Comparison of ENCODE assay signal across 8 cellular contexts in the genomic region with DNA sequence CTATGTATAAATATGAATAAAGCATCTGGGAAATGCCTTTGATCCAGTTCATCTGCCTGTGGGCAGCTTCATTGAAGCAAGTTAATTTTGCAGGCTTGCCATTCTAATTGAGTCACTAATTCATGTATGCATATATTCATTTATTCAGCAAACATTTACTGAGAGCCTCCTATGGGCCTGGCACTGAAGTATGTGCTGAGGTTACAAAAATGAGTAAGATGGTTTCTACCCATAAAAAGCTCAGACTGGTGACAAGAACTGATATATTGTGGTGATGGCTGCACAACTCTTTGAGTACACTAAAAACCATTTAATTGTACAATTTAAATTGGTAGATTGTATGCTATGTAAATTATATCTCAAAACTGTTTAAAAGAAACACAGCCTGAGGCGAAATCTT. TPM values are rescaled to one million over a fixed set of nuclear protein-coding genes. Genes with fewer than 3 reads are reported as not detected.
DNase-seq lines count a peak whose midpoint lies in the region; ATAC-seq and TF ChIP-seq lines count a peak whose summit lies in the region.

No MANE protein-coding gene starts in this region.

- no peak for TF ChIP-seq CTCF in heart right ventricle (IDR thresholded peaks at IDR 0.05)
- TF ChIP-seq CTCF in right lobe of liver (IDR thresholded peaks at IDR 0.05) = no peak
- TF ChIP-seq CTCF in upper lobe of left lung (IDR thresholded peaks at IDR 0.05) = no peak

- H3K27ac Mint-ChIP-seq in activated naive CD4-positive, alpha-beta T cell treated with anti-CD3 and anti-CD28 coated beads, Interleukin-2, amount 50 U/mL, for 72 hours = peak overlapping the region; percentile 98 to 100

- intact Hi-C loops in heart right ventricle (cut with DNase I) (loop anchor here in 3 of 10 donors (5.0 to 10.0 kb wide), 3 partner anchors 47 to 244 kb away; partner anchors contain the start of gene CNOT6L (in 1 of the 3)), cardiac septum (cut with DNase I) (loop anchor here (5.0 to 10.0 kb wide), 2 partner anchors 127 to 196 kb away; partner anchors contain the start of gene FRAS1), right lobe of liver (cut with DNase I) (no loop called here)

- TF ChIP-seq POLR2A in right lobe of liver (IDR thresholded peaks at IDR 0.05) = no peak
- no peak for TF ChIP-seq POLR2A in upper lobe of left lung (IDR thresholded peaks at IDR 0.05)

- H3K4me3 ChIP-seq in heart right ventricle (peak overlapping the region in 7 of 10 donors; percentile 65 to 85 (median 70)), right lobe of liver (peak overlapping the region in 1 of 3 donors; percentile 78), upper lobe of left lung (peak overlapping the region in 3 of 4 donors; percentile 67 to 76 (median 67))

- H3K36me3 ChIP-seq in heart right ventricle (peaks cover 0 to 17% (median 0%) of the 10 kb centered on the region in 9 donors), right lobe of liver (no peaks in the 10 kb centered on the region), upper lobe of left lung (peaks cover 0 to 7% (median 0%) of the 10 kb centered on the region in 4 donors)

- 94 to 96% methylated on average over 1 of the region's 1 CpG for WGBS in heart right ventricle, 2 donors
- 73% methylated on average over 1 of the region's 1 CpG for WGBS in right lobe of liver (ENCODE audit: insufficient coverage, low coverage, low lambda C conversion rate, missing lambda C conversion rate)
- 87 to 90% methylated on average over 1 of the region's 1 CpG for WGBS in upper lobe of left lung, 2 donors

- no peaks in the 10 kb centered on the region for H3K9me3 Mint-ChIP-seq in activated naive CD4-positive, alpha-beta T cell treated with anti-CD3 and anti-CD28 coated beads, Interleukin-2, amount 50 U/mL, for 72 hours

- H3K9me3 ChIP-seq in heart right ventricle = no peaks in the 10 kb centered on the region
- no peaks in the 10 kb centered on the region for H3K9me3 ChIP-seq in right lobe of liver
- no peaks in the 10 kb centered on the region for H3K9me3 ChIP-seq in upper lobe of left lung

- peak overlapping the region in 9 of 10 donors; percentile 93 to 99 (median 96) for H3K27ac ChIP-seq in heart right ventricle
- peak overlapping the region in 2 of 3 donors; percentile 11 to 41 for H3K27ac ChIP-seq in right lobe of liver
- H3K27ac ChIP-seq in upper lobe of left lung = peak overlapping the region; percentile 93 to 99 (median 95)

- peaks cover 18 to 20% of the 10 kb centered on the region in 2 donors for H3K36me3 Mint-ChIP-seq in activated naive CD4-positive, alpha-beta T cell treated with anti-CD3 and anti-CD28 coated beads, Interleukin-2, amount 50 U/mL, for 72 hours

- DNase-seq in heart right ventricle (no peak), cardiac septum (ENCODE audit: low spot score) (no peak), right lobe of liver (no peak), upper lobe of left lung (no peak)
- peak in 1 of 2 donors; percentile 14 for DNase-seq in activated naive CD4-positive, alpha-beta T cell treated with anti-CD3 and anti-CD28 coated beads, Interleukin-2, amount 50 U/mL, for 72 hours (ENCODE audit: low spot score in 2 of 2)

- peaks cover 0 to 35% (median 14%) of the 10 kb centered on the region in 9 donors for H3K4me1 ChIP-seq in heart right ventricle
- H3K4me1 ChIP-seq in right lobe of liver = peaks cover 0 to 7% (median 0%) of the 10 kb centered on the region in 4 donors
- H3K4me1 ChIP-seq in upper lobe of left lung = peaks cover 7 to 25% (median 17%) of the 10 kb centered on the region in 4 donors

- H3K27me3 ChIP-seq in heart right ventricle = no peaks in the 10 kb centered on the region
- H3K27me3 ChIP-seq in right lobe of liver = no peaks in the 10 kb centered on the region
- H3K27me3 ChIP-seq in upper lobe of left lung = no peaks in the 10 kb centered on the region

- no peak for ATAC-seq in heart right ventricle
- peak; percentile 79 to 80 for ATAC-seq in activated naive CD4-positive, alpha-beta T cell treated with anti-CD3 and anti-CD28 coated beads, Interleukin-2, amount 50 U/mL, for 72 hours
- no peak for ATAC-seq in right lobe of liver
- ATAC-seq in upper lobe of left lung (ENCODE audit: low FRiP score in 2 of 2) = no peak
- ATAC-seq in GM18873 (IDR thresholded peaks at IDR 0.05; ENCODE audit: low FRiP score, unreplicated experiment) = no peak
- ATAC-seq in HG02840 (IDR thresholded peaks at IDR 0.05; ENCODE audit: low FRiP score, unreplicated experiment) = no peak
- ATAC-seq in HG03521 (IDR thresholded peaks at IDR 0.05; ENCODE audit: unreplicated experiment) = no peak

- no peak for TF ChIP-seq EP300 in upper lobe of left lung (IDR thresholded peaks at IDR 0.05)

RNA-seq across cellular contexts. Expression of gene MRPL1, which starts 1.1 kb away (rescaled TPM):
- total RNA-seq in heart right ventricle (10 to 100 TPM; 29.1 to 57.6 (median 46.7) TPM), cardiac septum (29.0 TPM), right lobe of liver (10 to 100 TPM; 12.8 to 26.0 (median 17.8) TPM), upper lobe of left lung (10 to 100 TPM in 4 of 6 donors, 1 to 10 TPM in 2; 4.1 to 26.5 (median 16.8) TPM)
- 10 to 100 TPM; 30.7 to 46.2 TPM for polyA plus RNA-seq in heart right ventricle
- 10 to 100 TPM; 21.0 to 47.2 TPM for total RNA-seq in activated naive CD4-positive, alpha-beta T cell treated with anti-CD3 and anti-CD28 coated beads, Interleukin-2, amount 50 U/mL, for 72 hours

RNA-seq across cellular contexts. Expression of gene CNOT6L, which starts 42.3 kb away (rescaled TPM):
- 10 to 100 TPM; 13.8 to 32.2 (median 23.4) TPM for total RNA-seq in heart right ventricle
- polyA plus RNA-seq in heart right ventricle = 1 to 10 TPM; 3.2 to 3.5 TPM
- 27.2 TPM for total RNA-seq in cardiac septum
- total RNA-seq in activated naive CD4-positive, alpha-beta T cell treated with anti-CD3 and anti-CD28 coated beads, Interleukin-2, amount 50 U/mL, for 72 hours = 100 to 1,000 TPM; 105 to 114 TPM
- 10 to 100 TPM in 5 of 6 experiments, 1 to 10 TPM in 1; 9.1 to 38.1 (median 25.0) TPM for total RNA-seq in right lobe of liver
- 10 to 100 TPM; 16.8 to 61.0 (median 39.1) TPM for total RNA-seq in upper lobe of left lung

Comparison
In these comparisons a context has a peak if more than half of its experiments do, and no peak if none do; other contexts are left out.
1. ATAC-seq: peak in activated naive CD4-positive, alpha-beta T cell treated with anti-CD3 and anti-CD28 coated beads, Interleukin-2, amount 50 U/mL, for 72 hours (2 of 2); none in heart right ventricle (0 of 8), right lobe of liver (0 of 4), upper lobe of left lung (0 of 2), GM18873 (single experiment), HG02840 (single experiment) and HG03521 (single experiment).
2. H3K27ac ChIP-seq: peak in every context shown above with its lines; median percentile 96 in heart right ventricle; 95 in upper lobe of left lung; 26 in right lobe of liver.